In the genomic region with DNA sequence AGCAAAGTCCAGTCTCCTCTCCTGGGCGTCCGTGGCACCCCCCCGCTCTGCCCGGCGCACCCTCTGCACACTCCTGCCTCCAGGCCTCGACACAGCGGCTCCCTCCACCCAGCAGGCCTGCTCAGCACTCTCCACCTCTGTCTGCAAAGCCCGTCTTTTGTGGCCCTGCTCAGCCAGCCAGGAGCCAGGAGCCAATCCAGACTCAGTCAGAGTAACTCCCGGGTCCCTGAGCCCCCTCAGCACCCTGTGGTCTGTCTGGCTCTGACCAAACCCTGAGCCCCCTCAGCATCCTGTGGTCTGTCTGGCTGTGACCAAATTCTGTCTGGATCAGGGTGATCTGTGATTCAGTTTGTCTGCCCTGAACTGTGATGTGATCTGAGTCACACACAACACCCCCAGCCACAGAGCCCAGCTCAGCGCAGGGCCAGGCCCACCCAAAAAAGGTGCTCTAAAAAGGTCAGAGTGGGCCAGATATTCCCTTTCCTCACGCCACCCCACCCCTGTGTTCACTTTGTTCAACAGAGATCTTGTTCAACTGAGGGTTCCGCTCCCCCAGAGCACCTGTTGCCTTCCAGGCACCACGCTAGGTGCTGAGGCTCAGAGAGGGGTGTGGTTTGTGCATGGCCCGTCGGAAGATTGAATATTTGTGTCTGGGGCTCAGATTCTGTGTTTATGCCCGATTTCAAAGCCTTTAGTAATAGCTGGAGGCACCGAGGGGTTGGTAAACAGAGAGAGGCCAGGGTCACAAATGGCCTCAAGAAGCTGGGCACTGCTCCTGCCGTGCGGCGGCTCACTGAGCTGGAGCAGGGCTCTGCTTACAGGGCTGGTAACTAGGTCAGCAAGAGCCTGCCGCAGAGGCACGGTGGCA, we compare ENCODE assay signal across 8 cellular contexts. TPM values are rescaled to one million over a fixed set of nuclear protein-coding genes. Genes with fewer than 3 reads are reported as not detected.
A peak's percentile ranks its signal among the peaks of the same experiment; 100 is the strongest.
DNase-seq lines count a peak whose midpoint lies in the region; TF ChIP-seq lines count a peak whose summit lies in the region.

No MANE protein-coding gene starts in this region.

- no peak overlapping the region for H2BK12ac ChIP-seq in H9 (ENCODE audit: insufficient read length, low read depth, low read length)

- H2BK15ac ChIP-seq in H9 (ENCODE audit: low read depth, low read length): no peak overlapping the region

- no peak overlapping the region for H4K5ac ChIP-seq in H9 (ENCODE audit: insufficient read length, low read depth, low read length)

- no peak overlapping the region for H2AK5ac ChIP-seq in H9 (ENCODE audit: insufficient read length, low read length)

- no peak overlapping the region for H3K4me3 Mint-ChIP-seq in H9

- no peak overlapping the region for H2BK5ac ChIP-seq in H9 (ENCODE audit: insufficient read length, low read length)

- H3K36me3 ChIP-seq in effector memory CD4-positive, alpha-beta T cell (ENCODE audit: control insufficient read depth, insufficient read depth, low read length): no peaks in the 10 kb centered on the region

- H4K91ac ChIP-seq in H9 (ENCODE audit: insufficient read length, low read depth, low read length): no peak overlapping the region

- no peak overlapping the region for H3T11ph ChIP-seq in H9 (ENCODE audit: low read length)

- H3K23ac ChIP-seq in H9 (ENCODE audit: insufficient read length, low read depth, low read length): no peak overlapping the region

- no peak overlapping the region for H3K4me2 ChIP-seq in H9 (ENCODE audit: insufficient read depth, insufficient read length, low read length)

- no peak overlapping the region for H2AFZ ChIP-seq in H9 (ENCODE audit: low read length)

- no peaks in the 10 kb centered on the region for H3K27me3 Mint-ChIP-seq in H9 (ENCODE audit: low read depth)

- no peaks in the 10 kb centered on the region; a peak in 1 of 5 replicates for H3K9me3 Mint-ChIP-seq in H9

- no peak overlapping the region for H4K8ac ChIP-seq in H9 (replicated peaks; ENCODE audit: insufficient read length, low read depth, low read length)

- no peak overlapping the region for H2BK120ac ChIP-seq in H9 (ENCODE audit: low read depth, low read length, poor library complexity, severe bottlenecking)

- H3K23me2 ChIP-seq in H9 (ENCODE audit: insufficient read length, low read depth, low read length, poor library complexity, severe bottlenecking): no peaks in the 10 kb centered on the region

- no peaks in the 10 kb centered on the region for H3K27me3 ChIP-seq in H9 (ENCODE audit: insufficient read depth, low read length)
- no peaks in the 10 kb centered on the region for H3K27me3 ChIP-seq in effector memory CD4-positive, alpha-beta T cell (replicated peaks; ENCODE audit: control insufficient read depth, insufficient read depth, low read length, poor library complexity, severe bottlenecking)

- H3K9me3 ChIP-seq in H9 (ENCODE audit: control insufficient read depth, low read depth, low read length): no peaks in the 10 kb centered on the region
- H3K9me3 ChIP-seq in effector memory CD4-positive, alpha-beta T cell (ENCODE audit: control insufficient read depth, low read length): no peaks in the 10 kb centered on the region

- no peaks in the 10 kb centered on the region for H3K79me1 ChIP-seq in H9 (ENCODE audit: insufficient read depth, low read depth, low read length, poor library complexity, severe bottlenecking)

- no peak overlapping the region for H3K4ac ChIP-seq in H9 (ENCODE audit: low read depth, low read length)

- H2BK20ac ChIP-seq in H9 (ENCODE audit: low read depth, low read length, poor library complexity, severe bottlenecking): no peak overlapping the region

- WGBS in H9 (ENCODE audit: extremely low coverage, insufficient read length, low lambda C conversion rate): no CpG with 5 or more reads among the region's 22 CpGs

- no peaks in the 10 kb centered on the region for H3K36me3 Mint-ChIP-seq in H9 (ENCODE audit: insufficient read depth in 1 of 3, low read depth in 3 of 3)

- H3K4me1 ChIP-seq in H9 (ENCODE audit: insufficient read depth, low read length): no peaks in the 10 kb centered on the region
- H3K4me1 ChIP-seq in effector memory CD4-positive, alpha-beta T cell (ENCODE audit: control insufficient read depth, insufficient read depth, low read length, poor library complexity, severe bottlenecking): peaks cover 14% of the 10 kb centered on the region

- no peaks in the 10 kb centered on the region for H4K20me1 ChIP-seq in H9 (ENCODE audit: control insufficient read depth, insufficient read depth, insufficient read length)

- H3K9ac ChIP-seq in H9 (ENCODE audit: extremely low read depth, insufficient read length, low read length): no peak overlapping the region

- DNase-seq in H9: no peak
- DNase-seq in activated CD4-positive, alpha-beta T cell treated with anti-CD3 and anti-CD28 coated beads, Interleukin-2, amount 50 U/mL, for 4 hours: peak; percentile 22 to 25
- peak; percentile 16 to 74 (median 50) for DNase-seq in effector memory CD4-positive, alpha-beta T cell
- peak; percentile 40 for DNase-seq in stimulated activated CD8-positive, alpha-beta memory T cell treated with anti-CD3 and anti-CD28 coated beads, Interleukin-12 subunit alpha, Interleukin-12 subunit beta, amount 100 ng/mL, for 1 hour (ENCODE audit: low read depth)
- no peak for DNase-seq in SK-N-DZ (ENCODE audit: low spot score)
- DNase-seq in GF-D8 (lab: John Stamatoyannopoulos, UW): no peak
- no peak for DNase-seq in cortex of kidney (lab: John Stamatoyannopoulos, UW)
- no peak for DNase-seq in AML-193 (lab: John Stamatoyannopoulos, UW)

- no peak for TF ChIP-seq CTCF in H9 (conservative IDR thresholded peaks at IDR 0.05)

- H3K27ac ChIP-seq in H9 (ENCODE audit: insufficient read length, low read depth, low read length): no peak overlapping the region
- H3K27ac ChIP-seq in effector memory CD4-positive, alpha-beta T cell (ENCODE audit: insufficient read depth, low read length, poor library complexity, severe bottlenecking): peak overlapping the region; percentile 38

- H3K4me3 ChIP-seq in effector memory CD4-positive, alpha-beta T cell (ENCODE audit: insufficient read depth, low read depth, low read length, poor library complexity, severe bottlenecking): no peak overlapping the region

- H3K27ac Mint-ChIP-seq in H9: peak overlapping the region in 2 of 3 experiments; percentile 75 to 89; a peak in 4 of 7 replicates

- H3K79me2 ChIP-seq in H9 (ENCODE audit: insufficient read depth, low read length): no peaks in the 10 kb centered on the region

- H3K56ac ChIP-seq in H9 (ENCODE audit: insufficient read length, low read depth, low read length): no peak overlapping the region

- no peak overlapping the region; the same call in 1 of the 2 replicates for H3K14ac ChIP-seq in H9 (ENCODE audit: insufficient read depth, low read length)

- H3K4me1 Mint-ChIP-seq in H9: peaks cover 10 to 22% of the 10 kb centered on the region in 2 experiments

- H3K18ac ChIP-seq in H9 (ENCODE audit: insufficient read length, low read depth, low read length): no peak overlapping the region

RNA-seq across cellular contexts. Expression of a gene that starts 5.9 kb away (rescaled TPM):
- total RNA-seq in H9 (2021): 23.5 and 24.2 TPM in 2 replicates
- 97.8 and 113 TPM in 2 replicates for polyA plus RNA-seq in SK-N-DZ (2014; cell fraction: cytosol; rRNA removed)
- 60.1 and 93.7 TPM in 2 replicates for polyA plus RNA-seq in SK-N-DZ (2014; cell fraction: nucleus; rRNA removed)

RNA-seq across cellular contexts. Expression of a gene that starts 50.9 kb away (rescaled TPM):
- total RNA-seq in H9 (2021): 43.0 and 45.7 TPM in 2 replicates
- 20.2 and 26.5 TPM in 2 replicates for polyA plus RNA-seq in SK-N-DZ (2014; cell fraction: cytosol; rRNA removed)
- polyA plus RNA-seq in SK-N-DZ (2014; cell fraction: nucleus; rRNA removed): 53.8 and 77.3 TPM in 2 replicates

Comparison
In these comparisons a context has a peak if more than half of its experiments do, and no peak if none do; other contexts are left out.
1. DNase-seq: peak in activated CD4-positive, alpha-beta T cell treated with anti-CD3 and anti-CD28 coated beads, Interleukin-2, amount 50 U/mL, for 4 hours (2 of 2), effector memory CD4-positive, alpha-beta T cell (3 of 3) and stimulated activated CD8-positive, alpha-beta memory T cell treated with anti-CD3 and anti-CD28 coated beads, Interleukin-12 subunit alpha, Interleukin-12 subunit beta, amount 100 ng/mL, for 1 hour (single experiment); none in H9 (single experiment), SK-N-DZ (single experiment), GF-D8 (single experiment), cortex of kidney (single experiment) and AML-193 (0 of 2).